In genomic region chr13:75901509-75901908, GRCh38 we compare ENCODE assay signal across 15 cellular contexts.
DNase-seq lines count a peak whose midpoint lies in the region; ATAC-seq, FAIRE-seq and TF ChIP-seq lines count a peak whose summit lies in the region.
"Had no signal": no experiment of that assay in that cellular context is flagged by ENCODE, and none has a peak within 500 bp of the region (broad histone marks: within the 10 kb centered on the region; RNA-seq: fewer than 3 reads in every experiment).

No MANE protein-coding gene starts in this region.

- TF ChIP-seq CTCF in right atrium auricular region (IDR thresholded peaks at IDR 0.05) = no peak
- no peak for TF ChIP-seq CTCF in vagina (IDR thresholded peaks at IDR 0.05)

- H3K36me3 ChIP-seq in right atrium auricular region = no peaks in the 10 kb centered on the region
- H3K36me3 ChIP-seq in vagina = no peaks in the 10 kb centered on the region
- H3K36me3 ChIP-seq: BLaER1 treated with 17β-estradiol and CSF1 and Interleukin-3, amounts not matched to agents 10 nM and 100 nM had no signal

- no peak for DNase-seq in Right ventricle myocardium inferior (ENCODE audit: missing footprints)
- no peak for DNase-seq in right atrium auricular region (ENCODE audit: low spot score)
- DNase-seq in foreskin melanocyte = peak; percentile 13
- peak; percentile 30 for DNase-seq in midbrain (lab: John Stamatoyannopoulos, UW)
- DNase-seq in NCI-H748 (lab: John Stamatoyannopoulos, UW; ENCODE audit: unreplicated experiment) = no peak
- DNase-seq in HK-2 (ENCODE audit: unreplicated experiment) = no peak
- no peak for DNase-seq in HTR-8/SVneo (ENCODE audit: insufficient read length, low spot score)
- DNase-seq in vagina (ENCODE audit: extremely low spot score in 2 of 2) = no peak
- DNase-seq: H9, NCI-H1436 treated with DMSO at 0.1 percent for 48 hours, NCI-H2081 treated with DMSO at 0.1 percent for 48 hours, NCI-H526, PC-3, SK-N-SH had no signal

- peaks cover 0 to 7% of the 10 kb centered on the region in 2 donors for H3K9me3 ChIP-seq in right atrium auricular region
- H3K9me3 ChIP-seq in vagina = no peaks in the 10 kb centered on the region
- H3K9me3 ChIP-seq: SK-N-SH had no signal

- FAIRE-seq in HTR-8/SVneo (lab: Jason Lieb, UNC) = no peak

- H3K4me1 ChIP-seq in right atrium auricular region (peaks cover 0 to 6% of the 10 kb centered on the region in 2 donors), vagina (no peaks in the 10 kb centered on the region)
- H3K4me1 ChIP-seq: BLaER1 treated with 17β-estradiol and CSF1 and Interleukin-3, amounts not matched to agents 10 nM and 100 nM had no signal

- peak; percentile 55 for ATAC-seq in Right ventricle myocardium inferior
- ATAC-seq: PC-3 had no signal

- no peak for TF ChIP-seq POLR2A in vagina (IDR thresholded peaks at IDR 0.05)

- H3K27me3 ChIP-seq in right atrium auricular region (no peaks in the 10 kb centered on the region), vagina (no peaks in the 10 kb centered on the region)
- H3K27me3 ChIP-seq: BLaER1 treated with 17β-estradiol and CSF1 and Interleukin-3, amounts not matched to agents 10 nM and 100 nM had no signal

- H3K4me3 ChIP-seq in right atrium auricular region (no peak overlapping the region), vagina (no peak overlapping the region)
- H3K4me3 ChIP-seq: BLaER1 treated with 17β-estradiol and CSF1 and Interleukin-3, amounts not matched to agents 10 nM and 100 nM had no signal

- intact Hi-C loops in Right ventricle myocardium inferior (cut with DNase I) (loop anchor here (5.0 kb wide), 1 partner anchor 106 kb away; no protein-coding TSS in a partner anchor), vagina (cut with DNase I) (no loop called here)

- H3K27ac ChIP-seq in right atrium auricular region (peak overlapping the region in 1 of 2 donors; percentile 64), vagina (no peak overlapping the region)
- H3K27ac ChIP-seq: BLaER1 treated with 17β-estradiol and CSF1 and Interleukin-3, amounts not matched to agents 10 nM and 100 nM had no signal

Comparison
In these comparisons a context has a peak if more than half of its experiments do, and no peak if none do; other contexts are left out.
1. DNase-seq: peak in foreskin melanocyte (single experiment) and midbrain (single experiment); none in Right ventricle myocardium inferior (single experiment), right atrium auricular region (single experiment), NCI-H748 (single experiment), HK-2 (single experiment), HTR-8/SVneo (single experiment) and vagina (0 of 2).